ENCODE assay signal across 13 cellular contexts in genomic region chr15:98955331-98955730, GRCh38. TPM values are rescaled to one million over a fixed set of nuclear protein-coding genes. Genes with fewer than 3 reads are reported as not detected.
DNase-seq lines count a peak whose midpoint lies in the region; ATAC-seq and TF ChIP-seq lines count a peak whose summit lies in the region.
"Had no signal": no experiment of that assay in that cellular context is flagged by ENCODE, and none has a peak within 500 bp of the region (broad histone marks: within the 10 kb centered on the region; RNA-seq: fewer than 3 reads in every experiment).

No MANE protein-coding gene starts in this region.

- H3K27me3 ChIP-seq in right atrium auricular region (no peaks in the 10 kb centered on the region), A673 (replicated peaks; ENCODE audit: insufficient read depth, low read depth, low read length, poor library complexity) (no peaks in the 10 kb centered on the region)
- H3K27me3 ChIP-seq: SJSA1 had no signal

- BruUV-seq in A673 (replicated peaks; lab: Mats Ljungman, UMichigan) = no TSS peak

- intact Hi-C loops in posterior cingulate gyrus (cut with DNase I) = no loop called here
- intact Hi-C loops in A673 (cut with micrococcal nuclease; ENCODE audit: unreplicated experiment) = no loop called here

- peaks cover 0 to 48% of the 10 kb centered on the region in 2 donors for H3K4me1 ChIP-seq in right atrium auricular region
- no peaks in the 10 kb centered on the region for H3K4me1 ChIP-seq in A673 (ENCODE audit: insufficient read depth, low read length, poor library complexity, severe bottlenecking)

- POLR2A ChIA-PET in A673 (lab: Charles Lee; ENCODE audit: low non-redundant PET) = no interaction called here

- DNase-seq in caudate nucleus (lab: John Stamatoyannopoulos, UW) = peak in 59 of 61 donors; percentile 13 to 83 (median 57)
- DNase-seq in right atrium auricular region (ENCODE audit: low spot score) = no peak
- peak; percentile 67 to 97 (median 86) for DNase-seq in posterior cingulate gyrus
- DNase-seq in ureter (ENCODE audit: low spot score) = peak; percentile 65
- DNase-seq in A673 (ENCODE audit: low spot score) = no peak
- no peak for DNase-seq in 8988T
- DNase-seq: activated CD8-positive, alpha-beta memory T cell treated with anti-CD3 and anti-CD28 coated beads for 24 hours; COR-L47; KG1; NCI-H774; nephron progenitor cell had no signal

- TF ChIP-seq CTCF in right atrium auricular region (IDR thresholded peaks at IDR 0.05) (no peak), A673 (conservative IDR thresholded peaks at IDR 0.05; ENCODE audit: low read depth, low read length) (no peak)

- no peak for ATAC-seq in GM19035 (IDR thresholded peaks at IDR 0.05; ENCODE audit: unreplicated experiment)

- CTCF ChIA-PET in A673 (lab: Charles Lee) = no interaction called here

- H3K4me3 ChIP-seq in right atrium auricular region (no peak overlapping the region), A673 (ENCODE audit: low read depth, low read length, poor library complexity, severe bottlenecking) (no peak overlapping the region)
- H3K4me3 ChIP-seq: SJSA1 had no signal

- H3K36me3 ChIP-seq in right atrium auricular region (peaks cover 58% of the 10 kb centered on the region), A673 (ENCODE audit: insufficient read depth, low read length, poor library complexity, severe bottlenecking) (peaks cover 14% of the 10 kb centered on the region)

- H3K27ac ChIP-seq in caudate nucleus (ENCODE audit: low read depth, low read length) = peak overlapping the region; percentile 89
- H3K27ac ChIP-seq in right atrium auricular region = peak overlapping the region; percentile 90
- H3K27ac ChIP-seq in A673 (ENCODE audit: low read depth, low read length, poor library complexity, severe bottlenecking) = no peak overlapping the region
- H3K27ac ChIP-seq: SJSA1 had no signal

- H3K9me3 ChIP-seq in right atrium auricular region (no peaks in the 10 kb centered on the region), A673 (ENCODE audit: low read depth, low read length, poor library complexity, severe bottlenecking) (no peaks in the 10 kb centered on the region)
- H3K9me3 ChIP-seq: SJSA1 had no signal

RNA-seq across cellular contexts. Expression of gene PGPEP1L, which starts 52.3 kb away (rescaled TPM):
- 1 to 10 TPM in 1 of 2 donors, under 1 TPM in 1; 0.74 to 1.3 TPM for total RNA-seq in right atrium auricular region
- not detected for total RNA-seq in ureter
- not detected in 2 replicates for total RNA-seq in A673 (2021)
- total RNA-seq: SJSA1 had no signal

Comparison
In these comparisons a context has a peak if more than half of its experiments do, and no peak if none do; other contexts are left out.
1. DNase-seq: peak in caudate nucleus (59 of 61), posterior cingulate gyrus (10 of 10) and ureter (single experiment); none in right atrium auricular region (single experiment), A673 (single experiment) and 8988T (single experiment).